7 cellular contexts compared by ENCODE assay signal in genomic region chr3:187238835-187239234, GRCh38. TPM values are rescaled to one million over a fixed set of nuclear protein-coding genes. Genes with fewer than 3 reads are reported as not detected.
"Had no signal": no experiment of that assay in that cellular context is flagged by ENCODE, and none has a peak within 500 bp of the region (broad histone marks: within the 10 kb centered on the region; RNA-seq: fewer than 3 reads in every experiment).

No MANE protein-coding gene starts in this region.

RNA-seq across cellular contexts. Expression of gene RTP1, which starts 41.5 kb away (rescaled TPM):
- total RNA-seq: activated CD4-positive, alpha-beta memory T cell treated with anti-CD3 and anti-CD28 coated beads for 36 hours; activated CD4-positive, alpha-beta T cell treated with anti-CD3 and anti-CD28 coated beads, Interleukin-2, amount 10 ng/mL, durations not matched to agents 7 days and 5 days; activated naive CD4-positive, alpha-beta T cell treated with anti-CD3 and anti-CD28 coated beads, Interleukin-2, amount 50 U/mL, for 72 hours; activated T-cell treated with anti-CD3 and anti-CD28 coated beads, Interleukin-2, amount 50 U/mL, for 4 hours; OCI-LY7; Right ventricle myocardium inferior; T-cell had no signal

RNA-seq across cellular contexts. Expression of gene MASP1, which starts 52.7 kb away (rescaled TPM):
- total RNA-seq: activated CD4-positive, alpha-beta memory T cell treated with anti-CD3 and anti-CD28 coated beads for 36 hours; activated CD4-positive, alpha-beta T cell treated with anti-CD3 and anti-CD28 coated beads, Interleukin-2, amount 10 ng/mL, durations not matched to agents 7 days and 5 days; activated naive CD4-positive, alpha-beta T cell treated with anti-CD3 and anti-CD28 coated beads, Interleukin-2, amount 50 U/mL, for 72 hours; OCI-LY7 had no signal
